Comparison of ENCODE assay signal across 8 cellular contexts in genomic region chr16:56356276-56357241, GRCh38.
DNase-seq lines count a peak whose midpoint lies in the region; ATAC-seq, FAIRE-seq and TF ChIP-seq lines count a peak whose summit lies in the region.

No MANE protein-coding gene starts in this region.

- peak overlapping the region; percentile 62 for H3K4me3 ChIP-seq in coronary artery

- TF ChIP-seq CTCF in coronary artery (IDR thresholded peaks at IDR 0.05): peak; percentile 78

- DNase-seq in GM12891 (ENCODE audit: insufficient read length, low spot score) (peak; percentile 95), NCI-H1694 (lab: John Stamatoyannopoulos, UW) (peak; percentile 23), coronary artery (ENCODE audit: low spot score) (peak; percentile 86), NCI-H774 (lab: John Stamatoyannopoulos, UW) (no peak)
- DNase-seq in activated CD4-positive, alpha-beta T cell treated with anti-CD3 and anti-CD28 coated beads for 24 hours (ENCODE audit: low read depth in 2 of 2): peak; percentile 20 to 36
- peak; percentile 14 to 35 for DNase-seq in stimulated activated CD4-positive, alpha-beta T cell treated with anti-CD3 and anti-CD28 coated beads, Interleukin-1b, Interleukin-23, amount 100 ng/mL, for 4 hours (ENCODE audit: low read depth in 2 of 2)

- no peaks in the 10 kb centered on the region for H3K27me3 ChIP-seq in layer of hippocampus (ENCODE audit: control insufficient read depth, insufficient read depth, low read length)

- ATAC-seq in HG02678 (IDR thresholded peaks at IDR 0.05; ENCODE audit: unreplicated experiment): peak; percentile 89

- H3K27ac ChIP-seq in coronary artery: peak overlapping the region; percentile 18 to 71
- peak overlapping the region; percentile 46 for H3K27ac ChIP-seq in layer of hippocampus (ENCODE audit: low read depth, low read length)

- FAIRE-seq in GM12891 (lab: Jason Lieb, UNC): peak; percentile 84

- no peak for TF ChIP-seq POLR2A in GM12891 (IDR thresholded peaks at IDR 0.05; ENCODE audit: low read depth, low read length)

TF ChIP-seq in GM12891, 5 proteins besides CTCF, POLR2A, EP300 and RAD21:
- TF ChIP-seq PAX5 (IDR thresholded peaks at IDR 0.05; ENCODE audit: insufficient read depth, low read length, severe bottlenecking) (peak; percentile 96), POU2F2 (IDR thresholded peaks at IDR 0.05; ENCODE audit: low read depth, low read length) (0 out of 2 replicates have a peak, but pooled peaks have one; percentile 28), TAF1 (IDR thresholded peaks at IDR 0.05; ENCODE audit: low read depth, low read length) (no peak), SPI1 (IDR thresholded peaks at IDR 0.05; ENCODE audit: low read depth, low read length) (no peak), POLR2AphosphoS5 (IDR thresholded peaks at IDR 0.05; ENCODE audit: low read depth, low read length) (no peak)
